Comparison of ENCODE assay signal across 12 cellular contexts in the genomic region with DNA sequence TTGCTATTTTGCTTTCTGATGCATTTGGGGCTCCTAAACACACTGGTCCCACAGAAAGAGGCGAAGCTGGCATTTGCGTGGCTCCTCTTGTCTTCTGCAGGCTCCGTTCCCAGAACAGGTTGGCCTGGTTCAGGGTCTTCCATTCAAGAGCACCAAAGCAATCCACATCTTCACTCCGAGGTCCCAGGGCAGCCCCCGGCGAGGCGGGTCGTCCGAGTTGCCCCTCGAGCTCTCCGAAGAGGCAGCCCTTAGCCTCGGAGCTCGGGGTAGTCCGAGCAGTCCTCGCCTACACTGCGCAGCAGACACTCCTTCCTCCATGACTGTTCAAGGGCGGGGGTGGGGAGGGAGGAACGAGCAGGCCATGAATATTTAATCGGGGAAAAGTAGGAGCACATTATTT.
"Had no signal": no experiment of that assay in that cellular context is flagged by ENCODE, and none has a peak within 500 bp of the region (broad histone marks: within the 10 kb centered on the region; RNA-seq: fewer than 3 reads in every experiment).

No MANE protein-coding gene starts in this region.

- H3K4me3 ChIP-seq: gastroesophageal sphincter had no signal

- ATAC-seq: activated CD8-positive, alpha-beta T cell treated with anti-CD3 and anti-CD28 coated beads for 36 hours; effector memory CD8-positive, alpha-beta T cell; gastroesophageal sphincter; left colon; T-cell had no signal

- DNase-seq: activated CD4-positive, alpha-beta T cell treated with anti-CD3 and anti-CD28 coated beads for 4 hours; activated CD8-positive, alpha-beta memory T cell treated with anti-CD3 and anti-CD28 coated beads, Interleukin-2, amount 50 U/mL, for 4 hours; activated CD8-positive, alpha-beta T cell treated with anti-CD3 and anti-CD28 coated beads for 36 hours; central memory CD4-positive, alpha-beta T cell; cortex of kidney; effector memory CD8-positive, alpha-beta T cell; immature natural killer cell; left colon; T-cell; WERI-Rb-1 had no signal

- H3K27me3 ChIP-seq: gastroesophageal sphincter had no signal

- H3K36me3 ChIP-seq: gastroesophageal sphincter, WERI-Rb-1 had no signal

- H3K27ac ChIP-seq: epithelial cell of prostate, WERI-Rb-1 had no signal
